In genomic region chr19:49588370-49589122, GRCh38 we compare ENCODE assay signal across 13 cellular contexts. TPM values are rescaled to one million over a fixed set of nuclear protein-coding genes. Genes with fewer than 3 reads are reported as not detected.
DNase-seq lines count a peak whose midpoint lies in the region; ATAC-seq and TF ChIP-seq lines count a peak whose summit lies in the region.
"Had no signal": no experiment of that assay in that cellular context is flagged by ENCODE, and none has a peak within 500 bp of the region (broad histone marks: within the 10 kb centered on the region; RNA-seq: fewer than 3 reads in every experiment).

No MANE protein-coding gene starts in this region.

- H3K9me3 ChIP-seq in naive thymus-derived CD4-positive, alpha-beta T cell (ENCODE audit: control insufficient read depth in 2 of 3, low read length in 3 of 3): no peaks in the 10 kb centered on the region
- H3K9me3 ChIP-seq: left lung had no signal

- peaks cover 0 to 11% (median 0%) of the 10 kb centered on the region in 3 experiments for H3K36me3 ChIP-seq in naive thymus-derived CD4-positive, alpha-beta T cell (ENCODE audit: control insufficient read depth in 2 of 3, insufficient read depth in 3 of 3, low read length in 3 of 3)
- H3K36me3 ChIP-seq: left lung had no signal

- intact Hi-C loops in naive thymus-derived CD4-positive, alpha-beta T cell (cut with micrococcal nuclease): no loop called here

- H3K27ac Mint-ChIP-seq in naive thymus-derived CD4-positive, alpha-beta T cell: peak overlapping the region in 8 of 9 donors; percentile 45 to 88 (median 80)
- H3K27ac Mint-ChIP-seq: endodermal cell had no signal

- peaks cover 27% of the 10 kb centered on the region for H3K4me1 Mint-ChIP-seq in activated T-cell treated with anti-CD3 and anti-CD28 coated beads, Interleukin-2, amount 50 U/mL, for 4 hours (ENCODE audit: low read depth)
- H3K4me1 Mint-ChIP-seq in naive thymus-derived CD4-positive, alpha-beta T cell: peaks cover 17 to 30% (median 23%) of the 10 kb centered on the region in 7 donors

- H3K4me1 ChIP-seq in naive thymus-derived CD4-positive, alpha-beta T cell (ENCODE audit: control insufficient read depth in 2 of 2, insufficient read depth in 2 of 2, low read length in 2 of 2): peaks cover 6 to 11% of the 10 kb centered on the region in 2 donors

- peak overlapping the region; percentile 21 for H3K27ac ChIP-seq in naive thymus-derived CD4-positive, alpha-beta T cell (ENCODE audit: low read depth, low read length)
- H3K27ac ChIP-seq in RWPE1: no peak overlapping the region; the same call in 1 of the 2 replicates

- no peak overlapping the region for H3K4me3 Mint-ChIP-seq in activated T-cell treated with anti-CD3 and anti-CD28 coated beads, Interleukin-2, amount 50 U/mL, for 4 hours
- peak overlapping the region in 4 of 10 donors; percentile 0 to 30 (median 21) for H3K4me3 Mint-ChIP-seq in naive thymus-derived CD4-positive, alpha-beta T cell
- H3K4me3 Mint-ChIP-seq: endodermal cell had no signal

- DNase-seq in stimulated activated CD4-positive, alpha-beta T cell treated with anti-CD3 and anti-CD28 coated beads, Interleukin-12 subunit alpha, Interleukin-12 subunit beta, amount 100 ng/mL, for 4 hours: peak; percentile 39
- no peak for DNase-seq in stimulated activated CD4-positive, alpha-beta T cell treated with anti-CD3 and anti-CD28 coated beads, Interleukin-2, amount 100 ng/mL, for 48 hours
- DNase-seq in activated T-cell treated with anti-CD3 and anti-CD28 coated beads, Interleukin-2, amount 50 U/mL, for 4 hours: peak; percentile 29
- peak in 6 of 9 donors; percentile 45 to 70 (median 56) for DNase-seq in naive thymus-derived CD4-positive, alpha-beta T cell
- DNase-seq in RWPE1 (ENCODE audit: low spot score) (no peak), dedifferentiated amniotic fluid mesenchymal stem cell (ENCODE audit: extremely low spot score) (no peak), LoVo (ENCODE audit: low spot score) (no peak), KG1 (lab: John Stamatoyannopoulos, UW) (no peak)
- DNase-seq: endodermal cell, NCI-H774, nucleus accumbens, small intestine had no signal

- POLR2A ChIA-PET in naive thymus-derived CD4-positive, alpha-beta T cell (lab: Charles Lee): interaction anchor here (0.9 to 4.5 kb wide), 7 partner anchors 9 to 1256 kb away, joined by 3 to 82 read pairs (median 6); partner anchors contain the start of genes NOSIP, PRRG2, RPS11 and RRAS
- POLR2A ChIA-PET in RWPE1 (lab: Yijun Ruan, JAX; ENCODE audit: low non-redundant PET): interaction anchor here (0.7 kb wide), 1 partner anchor 800 kb away, joined by 5 read pairs; no protein-coding TSS in a partner anchor

- CTCF ChIA-PET in naive thymus-derived CD4-positive, alpha-beta T cell (lab: Charles Lee): no interaction called here
- CTCF ChIA-PET in RWPE1 (lab: Yijun Ruan, JAX): no interaction called here

- H3K4me3 ChIP-seq in naive thymus-derived CD4-positive, alpha-beta T cell (ENCODE audit: low read length): no peak overlapping the region
- H3K4me3 ChIP-seq: left lung had no signal

- no peaks in the 10 kb centered on the region for H3K9me3 Mint-ChIP-seq in activated T-cell treated with anti-CD3 and anti-CD28 coated beads, Interleukin-2, amount 50 U/mL, for 4 hours
- H3K9me3 Mint-ChIP-seq in naive thymus-derived CD4-positive, alpha-beta T cell: no peaks in the 10 kb centered on the region
- H3K9me3 Mint-ChIP-seq: endodermal cell had no signal

- H3K27me3 ChIP-seq in naive thymus-derived CD4-positive, alpha-beta T cell (ENCODE audit: control insufficient read depth in 2 of 2, insufficient read depth in 2 of 2, low read length in 2 of 2): no peaks in the 10 kb centered on the region
- H3K27me3 ChIP-seq: left lung had no signal

- peak; percentile 9 to 11 for ATAC-seq in activated T-cell treated with anti-CD3 and anti-CD28 coated beads, Interleukin-2, amount 50 U/mL, for 4 hours
- peak; percentile 7 for ATAC-seq in naive thymus-derived CD4-positive, alpha-beta T cell
- ATAC-seq: left lung had no signal

- no peaks in the 10 kb centered on the region for H3K27me3 Mint-ChIP-seq in activated T-cell treated with anti-CD3 and anti-CD28 coated beads, Interleukin-2, amount 50 U/mL, for 4 hours (ENCODE audit: low read depth)
- peaks cover 0 to 12% (median 0%) of the 10 kb centered on the region in 5 donors for H3K27me3 Mint-ChIP-seq in naive thymus-derived CD4-positive, alpha-beta T cell

- no peak for TF ChIP-seq CTCF in RWPE1 (conservative IDR thresholded peaks at IDR 0.05; ENCODE audit: low read depth)

- H3K36me3 Mint-ChIP-seq in activated T-cell treated with anti-CD3 and anti-CD28 coated beads, Interleukin-2, amount 50 U/mL, for 4 hours (ENCODE audit: insufficient read depth): no peaks in the 10 kb centered on the region
- H3K36me3 Mint-ChIP-seq in naive thymus-derived CD4-positive, alpha-beta T cell: peaks cover 0 to 11% (median 0%) of the 10 kb centered on the region in 5 donors

RNA-seq across cellular contexts. Expression of gene PRR12, which starts 2.4 kb away (rescaled TPM):
- total RNA-seq in activated T-cell treated with anti-CD3 and anti-CD28 coated beads, Interleukin-2, amount 50 U/mL, for 4 hours: 10 to 100 TPM; 28.0 to 33.1 (median 28.7) TPM
- 10 to 100 TPM; 45.6 to 69.4 (median 60.0) TPM for total RNA-seq in naive thymus-derived CD4-positive, alpha-beta T cell
- under 1 TPM; 0.25 to 0.74 TPM for polyA plus RNA-seq in naive thymus-derived CD4-positive, alpha-beta T cell

RNA-seq across cellular contexts. Expression of gene PRRG2, which starts 7.4 kb away (rescaled TPM):
- 1 to 10 TPM; 1.0 to 1.4 (median 1.3) TPM for total RNA-seq in activated T-cell treated with anti-CD3 and anti-CD28 coated beads, Interleukin-2, amount 50 U/mL, for 4 hours
- total RNA-seq in naive thymus-derived CD4-positive, alpha-beta T cell: 1 to 10 TPM in 2 of 5 experiments, under 1 TPM in 3; 0.44 to 2.9 (median 0.58) TPM
- polyA plus RNA-seq in naive thymus-derived CD4-positive, alpha-beta T cell: under 1 TPM in 1 of 2 donors, not detected in 1; 0.30 TPM

RNA-seq across cellular contexts. Expression of gene NOSIP, which starts 8.2 kb away (rescaled TPM):
- 10 to 100 TPM; 86.0 to 89.6 (median 87.0) TPM for total RNA-seq in activated T-cell treated with anti-CD3 and anti-CD28 coated beads, Interleukin-2, amount 50 U/mL, for 4 hours
- total RNA-seq in naive thymus-derived CD4-positive, alpha-beta T cell: 100 to 1,000 TPM; 222 to 267 (median 228) TPM
- polyA plus RNA-seq in naive thymus-derived CD4-positive, alpha-beta T cell: 1,000 to 10,000 TPM in 1 of 2 donors, 100 to 1,000 TPM in 1; 933 to 1,232 TPM

RNA-seq across cellular contexts. Expression of gene RRAS, which starts 51.4 kb away (rescaled TPM):
- total RNA-seq in activated T-cell treated with anti-CD3 and anti-CD28 coated beads, Interleukin-2, amount 50 U/mL, for 4 hours: 1 to 10 TPM; 2.3 to 3.8 (median 3.5) TPM
- total RNA-seq in naive thymus-derived CD4-positive, alpha-beta T cell: 10 to 100 TPM; 11.0 to 18.6 (median 13.8) TPM
- polyA plus RNA-seq in naive thymus-derived CD4-positive, alpha-beta T cell: 10 to 100 TPM; 31.8 to 37.0 TPM

RNA-seq across cellular contexts. Expression of gene SCAF1, which starts 53.5 kb away (rescaled TPM):
- 10 to 100 TPM; 81.7 to 82.9 (median 82.5) TPM for total RNA-seq in activated T-cell treated with anti-CD3 and anti-CD28 coated beads, Interleukin-2, amount 50 U/mL, for 4 hours
- total RNA-seq in naive thymus-derived CD4-positive, alpha-beta T cell: 10 to 100 TPM; 35.0 to 74.9 (median 48.8) TPM
- 1 to 10 TPM; 1.4 to 3.7 TPM for polyA plus RNA-seq in naive thymus-derived CD4-positive, alpha-beta T cell

Comparison
In these comparisons a context has a peak if more than half of its experiments do, and no peak if none do; other contexts are left out.
1. DNase-seq: peak in stimulated activated CD4-positive, alpha-beta T cell treated with anti-CD3 and anti-CD28 coated beads, Interleukin-12 subunit alpha, Interleukin-12 subunit beta, amount 100 ng/mL, for 4 hours (single experiment), activated T-cell treated with anti-CD3 and anti-CD28 coated beads, Interleukin-2, amount 50 U/mL, for 4 hours (single experiment) and naive thymus-derived CD4-positive, alpha-beta T cell (6 of 9); none in stimulated activated CD4-positive, alpha-beta T cell treated with anti-CD3 and anti-CD28 coated beads, Interleukin-2, amount 100 ng/mL, for 48 hours (0 of 2), RWPE1 (single experiment), dedifferentiated amniotic fluid mesenchymal stem cell (single experiment), LoVo (single experiment) and KG1 (single experiment).